ENCODE assay signal across 1 cellular context in genomic region chr5:173642895-173643481, GRCh38.
TF ChIP-seq lines count a peak whose summit lies in the region.

No MANE protein-coding gene starts in this region.

TF ChIP-seq in neural cell, 6 proteins besides CTCF, POLR2A, EP300 and RAD21 (continued from another document):
- TF ChIP-seq EZH2 (IDR thresholded peaks at IDR 0.05; ENCODE audit: borderline replicate concordance, insufficient read depth, low read length, poor library complexity, severe bottlenecking) (no peak), POLR2AphosphoS5 (IDR thresholded peaks at IDR 0.05) (no peak)
